ENCODE assay signal across 31 cellular contexts in genomic region chr2:186868344-186868743, GRCh38. TPM values are rescaled to one million over a fixed set of nuclear protein-coding genes. Genes with fewer than 3 reads are reported as not detected.
DNase-seq lines count a peak whose midpoint lies in the region; ATAC-seq, FAIRE-seq and TF ChIP-seq lines count a peak whose summit lies in the region.
"Had no signal": no experiment of that assay in that cellular context is flagged by ENCODE, and none has a peak within 500 bp of the region (broad histone marks: within the 10 kb centered on the region; RNA-seq: fewer than 3 reads in every experiment).

No MANE protein-coding gene starts in this region.

- DNase-seq in AG10803 (ENCODE audit: low read depth) = peak; percentile 32
- peak; percentile 78 for DNase-seq in NCI-H1694 treated with DMSO at 0.1 percent for 48 hours (lab: John Stamatoyannopoulos, UW)
- peak; percentile 26 for DNase-seq in choroid plexus epithelial cell (ENCODE audit: low read depth)
- no peak for DNase-seq in NCI-H2029 treated with DMSO at 0.1 percent for 48 hours (lab: John Stamatoyannopoulos, UW)
- DNase-seq in DMS53 (lab: John Stamatoyannopoulos, UW) = no peak
- DNase-seq in H7 = no peak
- DNase-seq: activated CD4-positive, alpha-beta T cell treated with anti-CD3 and anti-CD28 coated beads, Interleukin-2, amount 50 U/mL, for 4 hours; activated CD4-positive, CD25-positive, alpha-beta regulatory T cell; activated naive CD4-positive, alpha-beta T cell treated with anti-CD3 and anti-CD28 coated beads for 36 hours; CD8-positive, alpha-beta T cell; colonic mucosa; esophagus squamous epithelium; GDM1; left ventricle myocardium superior; naive thymus-derived CD8-positive, alpha-beta T cell; NCI-H146; NCI-H526 treated with DMSO at 0.1 percent for 48 hours; small intestine; T-helper 1 cell; tibial artery had no signal

- H3K4me3 ChIP-seq in AG10803 (ENCODE audit: low read length) = no peak overlapping the region
- no peak overlapping the region for H3K4me3 ChIP-seq in choroid plexus epithelial cell (ENCODE audit: low read depth, low read length)
- no peak overlapping the region for H3K4me3 ChIP-seq in H7 (ENCODE audit: insufficient read depth, low read depth, low read length)
- H3K4me3 ChIP-seq: A549, colonic mucosa, esophagus squamous epithelium, HAP-1, SJCRH30, tibial artery had no signal

- no peak for ATAC-seq in HG02763 (IDR thresholded peaks at IDR 0.05; ENCODE audit: unreplicated experiment)
- ATAC-seq: A549; CD8-positive, alpha-beta T cell; left ventricle myocardium superior; naive thymus-derived CD8-positive, alpha-beta T cell had no signal

- no peaks in the 10 kb centered on the region for H3K27me3 ChIP-seq in H7 (ENCODE audit: control insufficient read depth, insufficient read depth, low read length)
- H3K27me3 ChIP-seq: colonic mucosa, esophagus squamous epithelium, SJCRH30, tibial artery had no signal

- H3K36me3 ChIP-seq in H7 (replicated peaks; ENCODE audit: control insufficient read depth, insufficient read depth, low read length) = no peaks in the 10 kb centered on the region
- H3K36me3 ChIP-seq: colonic mucosa, esophagus squamous epithelium, HAP-1, SJCRH30, tibial artery had no signal

- FAIRE-seq in islet of Langerhans (lab: Jason Lieb, UNC) = peak; percentile 72
- FAIRE-seq: A549, bronchial epithelial cell, GM19239, small intestine had no signal

- no peak for TF ChIP-seq CTCF in AG10803 (conservative IDR thresholded peaks at IDR 0.05; ENCODE audit: low read length)
- TF ChIP-seq CTCF in choroid plexus epithelial cell (conservative IDR thresholded peaks at IDR 0.05; ENCODE audit: low read depth, low read length) = no peak

RNA-seq across cellular contexts. Expression of gene ZSWIM2, which starts 19.4 kb away (rescaled TPM):
- total RNA-seq in H7 (2014; rRNA removed; shearing (Covaris generic)) = not detected in 2 replicates
- total RNA-seq: activated naive CD4-positive, alpha-beta T cell treated with anti-CD3 and anti-CD28 coated beads for 36 hours; activated T-helper 1 cell treated with anti-CD3 and anti-CD28 coated beads, Interleukin-12 subunit alpha, Interleukin-12 subunit beta, Interleukin-2, Interleukin-4 antibody, amounts not matched to agents 30 ng/mL and 10 ng/mL and 1 ng/mL, durations not matched to agents 14 hours and 24 hours and 36 hours; B cell; bronchial epithelial cell; CD8-positive, alpha-beta T cell; colonic mucosa; esophagus squamous epithelium; HT1080; left ventricle myocardium superior; naive thymus-derived CD8-positive, alpha-beta T cell; renal cortical epithelial cell; SJCRH30 had no signal

Comparison
In these comparisons a context has a peak if more than half of its experiments do, and no peak if none do; other contexts are left out.
1. DNase-seq: peak in AG10803 (single experiment), NCI-H1694 treated with DMSO at 0.1 percent for 48 hours (single experiment) and choroid plexus epithelial cell (single experiment); none in NCI-H2029 treated with DMSO at 0.1 percent for 48 hours (single experiment), DMS53 (single experiment) and H7 (single experiment).